ENCODE assay signal across 17 cellular contexts in the genomic region with DNA sequence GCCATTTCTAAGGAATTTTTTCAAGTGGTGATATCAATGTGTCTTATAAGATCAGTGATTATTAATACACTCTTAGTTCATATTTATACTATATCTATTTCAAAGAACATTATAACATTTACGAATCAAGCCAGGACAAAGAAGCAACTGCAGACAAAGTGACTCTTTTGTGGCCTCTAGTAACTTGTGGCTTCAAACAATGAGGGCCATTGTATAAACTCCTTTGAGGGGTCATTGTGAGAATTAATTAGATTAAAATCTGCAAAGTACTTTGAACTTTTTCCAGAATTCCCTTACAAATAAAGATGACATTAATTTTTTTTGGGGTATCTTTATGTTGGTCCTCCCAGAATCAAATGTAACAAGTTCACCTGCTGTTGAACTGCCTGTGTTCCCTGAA. TPM values are rescaled to one million over a fixed set of nuclear protein-coding genes. Genes with fewer than 3 reads are reported as not detected.
DNase-seq lines count a peak whose midpoint lies in the region; ATAC-seq and TF ChIP-seq lines count a peak whose summit lies in the region.
"Had no signal": no experiment of that assay in that cellular context is flagged by ENCODE, and none has a peak within 500 bp of the region (broad histone marks: within the 10 kb centered on the region; RNA-seq: fewer than 3 reads in every experiment).

No MANE protein-coding gene starts in this region.

- H3K9me3 Mint-ChIP-seq in endodermal cell, result no peaks in the 10 kb centered on the region
- H3K9me3 Mint-ChIP-seq: CD4-positive, alpha-beta T cell had no signal

- intact Hi-C loops in lower lobe of right lung (cut with DNase I), result no loop called here

- H3K9ac ChIP-seq in endodermal cell (ENCODE audit: extremely low read depth, low read length, poor library complexity, severe bottlenecking), result no peak overlapping the region
- H3K9ac ChIP-seq: BLaER1 treated with 17β-estradiol and CSF1 and Interleukin-3, amounts not matched to agents 10 nM and 100 nM had no signal

- H3K27me3 Mint-ChIP-seq in endodermal cell (ENCODE audit: insufficient read depth), result peaks cover 15% of the 10 kb centered on the region
- H3K27me3 Mint-ChIP-seq: CD4-positive, alpha-beta T cell had no signal

- 79% methylated on average over 1 of the region's 1 CpG; no CpG with 5 or more reads in 1 of the 2 experiments for WGBS in endodermal cell (ENCODE audit: insufficient coverage in 1 of 2, insufficient read length in 1 of 2), 2 experiments

- no peaks in the 10 kb centered on the region for H3K36me3 Mint-ChIP-seq in endodermal cell (ENCODE audit: low read depth)

- no peak for TF ChIP-seq CTCF in endodermal cell (conservative IDR thresholded peaks at IDR 0.05)
- TF ChIP-seq CTCF in lower lobe of right lung (IDR thresholded peaks at IDR 0.05), result no peak

- DNase-seq in Ammon's horn (ENCODE audit: low spot score) (peak; percentile 45), endodermal cell (no peak), medulla oblongata (ENCODE audit: extremely low spot score) (peak; percentile 82), substantia nigra (lab: John Stamatoyannopoulos, UW) (peak in 2 of 49 donors; percentile 1 to 25), lower lobe of right lung (no peak), NCI-H1436 (lab: John Stamatoyannopoulos, UW) (no peak), NCI-H748 treated with DMSO at 0.1 percent for 48 hours (lab: John Stamatoyannopoulos, UW) (no peak)
- DNase-seq: AML-193; CD4-positive, alpha-beta T cell; DMS79; IMR-90; KBM-7 had no signal

- no peaks in the 10 kb centered on the region for H3K27me3 ChIP-seq in endodermal cell (ENCODE audit: control insufficient read depth, insufficient read depth, low read length, poor library complexity, severe bottlenecking)
- no peaks in the 10 kb centered on the region for H3K27me3 ChIP-seq in lower lobe of right lung (ENCODE audit: low read depth)
- H3K27me3 ChIP-seq: BLaER1 treated with 17β-estradiol and CSF1 and Interleukin-3, amounts not matched to agents 10 nM and 100 nM had no signal

- H3K9me3 ChIP-seq in endodermal cell (ENCODE audit: control insufficient read depth, low read length) (no peaks in the 10 kb centered on the region), lower lobe of right lung (no peaks in the 10 kb centered on the region)
- H3K9me3 ChIP-seq: BLaER1 treated with 17β-estradiol and CSF1 and Interleukin-3, amounts not matched to agents 10 nM and 100 nM had no signal

- H3K36me3 ChIP-seq in endodermal cell (ENCODE audit: control insufficient read depth, insufficient read depth, low read length) (no peaks in the 10 kb centered on the region), lower lobe of right lung (no peaks in the 10 kb centered on the region)
- H3K36me3 ChIP-seq: BLaER1 treated with 17β-estradiol and CSF1 and Interleukin-3, amounts not matched to agents 10 nM and 100 nM had no signal

- ATAC-seq in GM18861 (IDR thresholded peaks at IDR 0.05; ENCODE audit: unreplicated experiment), result no peak
- ATAC-seq in lower lobe of right lung, result no peak
- ATAC-seq: GM12878, HCT116 had no signal

- H3K4me3 Mint-ChIP-seq in endodermal cell, result no peak overlapping the region
- H3K4me3 Mint-ChIP-seq: CD4-positive, alpha-beta T cell had no signal

- H3K27ac ChIP-seq in endodermal cell (ENCODE audit: low read depth, low read length), result no peak overlapping the region
- H3K27ac ChIP-seq in substantia nigra (ENCODE audit: low read depth, low read length, poor library complexity, severe bottlenecking), result peak overlapping the region; percentile 18
- H3K27ac ChIP-seq in lower lobe of right lung, result no peak overlapping the region
- H3K27ac ChIP-seq: 22Rv1; BLaER1 treated with 17β-estradiol and CSF1 and Interleukin-3, amounts not matched to agents 10 nM and 100 nM had no signal

- H3K4me3 ChIP-seq in endodermal cell (ENCODE audit: low read length) (peak overlapping the region; percentile 14), lower lobe of right lung (no peak overlapping the region)
- H3K4me3 ChIP-seq: BLaER1 treated with 17β-estradiol and CSF1 and Interleukin-3, amounts not matched to agents 10 nM and 100 nM; GM12878 had no signal

- H3K4me1 ChIP-seq in endodermal cell (ENCODE audit: control insufficient read depth, insufficient read depth, low read length) (peaks cover 11% of the 10 kb centered on the region), lower lobe of right lung (no peaks in the 10 kb centered on the region)
- H3K4me1 ChIP-seq: BLaER1 treated with 17β-estradiol and CSF1 and Interleukin-3, amounts not matched to agents 10 nM and 100 nM had no signal

- peaks cover 35% of the 10 kb centered on the region for H3K4me1 Mint-ChIP-seq in endodermal cell

- H3K27ac Mint-ChIP-seq in endodermal cell, result no peak overlapping the region
- H3K27ac Mint-ChIP-seq: CD4-positive, alpha-beta T cell had no signal

RNA-seq across cellular contexts. Expression of a gene that starts 12.3 kb away (rescaled TPM):
- total RNA-seq in endodermal cell, result 1 to 10 TPM in 1 of 2 donors, under 1 TPM in 1; 0.53 to 1.2 TPM
- polyA plus RNA-seq in endodermal cell (2013, experiment 1 of 2), result 0.78 TPM
- polyA plus RNA-seq in endodermal cell (2013, experiment 2 of 2), result 0.91 TPM
- total RNA-seq in lower lobe of right lung, result 4.8 TPM

RNA-seq across cellular contexts. Expression of a gene that starts 52.4 kb away (rescaled TPM):
- total RNA-seq in endodermal cell (10 to 100 TPM; 43.3 to 46.8 TPM), lower lobe of right lung (41.0 TPM)
- 48.4 TPM for polyA plus RNA-seq in endodermal cell (2013, experiment 1 of 2)
- 46.7 TPM for polyA plus RNA-seq in endodermal cell (2013, experiment 2 of 2)

Comparison
In these comparisons a context has a peak if more than half of its experiments do, and no peak if none do; other contexts are left out.
1. DNase-seq: peak in Ammon's horn (single experiment) and medulla oblongata (single experiment); none in endodermal cell (single experiment), lower lobe of right lung (single experiment), NCI-H1436 (single experiment) and NCI-H748 treated with DMSO at 0.1 percent for 48 hours (single experiment).